Comparison of ENCODE assay signal across 8 cellular contexts in genomic region chr4:6855692-6856297, GRCh38. TPM values are rescaled to one million over a fixed set of nuclear protein-coding genes. Genes with fewer than 3 reads are reported as not detected.
DNase-seq lines count a peak whose midpoint lies in the region; ATAC-seq, FAIRE-seq and TF ChIP-seq lines count a peak whose summit lies in the region.

No MANE protein-coding gene starts in this region.

- H3K27ac ChIP-seq in foreskin keratinocyte, result no peak overlapping the region

- no peak for TF ChIP-seq CTCF in foreskin keratinocyte (conservative IDR thresholded peaks at IDR 0.05)

- H3K27me3 ChIP-seq in foreskin keratinocyte, result no peaks in the 10 kb centered on the region

- no peaks in the 10 kb centered on the region for H3K4me1 ChIP-seq in foreskin keratinocyte

- no peak for FAIRE-seq in frontal cortex (lab: Jason Lieb, UNC)

- peak; percentile 29 to 34 for DNase-seq in activated CD4-positive, alpha-beta T cell treated with anti-CD3 and anti-CD28 coated beads for 4 hours
- no peak for DNase-seq in activated CD4-positive, alpha-beta T cell treated with anti-CD3 and anti-CD28 coated beads for 1 hour
- DNase-seq in LHCN-M2 (ENCODE audit: low read depth) (peak; percentile 70), left lobe of liver (ENCODE audit: low spot score) (no peak), foreskin keratinocyte (no peak), frontal cortex (ENCODE audit: low spot score in 2 of 2) (no peak)
- peak; percentile 15 for DNase-seq in activated T-helper 9 cell treated with anti-CD3 and anti-CD28 coated beads, Interleukin-2, amount 50 U/mL, for 16 hours (ENCODE audit: low read depth)

- peak; percentile 92 for ATAC-seq in GM21825 (IDR thresholded peaks at IDR 0.05; ENCODE audit: unreplicated experiment)
- peak; percentile 53 for ATAC-seq in left lobe of liver
- no peak for ATAC-seq in foreskin keratinocyte

RNA-seq across cellular contexts. Expression of gene TBC1D14, which starts 53.8 kb away (rescaled TPM):
- total RNA-seq in LHCN-M2 (2014; rRNA removed) (46.1 and 51.9 TPM in 2 replicates), left lobe of liver (29.3 TPM), foreskin keratinocyte (53.6 and 62.2 TPM in 2 replicates), frontal cortex (207 TPM)
- 18.3 TPM for polyA plus RNA-seq in LHCN-M2 (2012)
- polyA plus RNA-seq in foreskin keratinocyte, result 23.7 and 23.9 TPM in 2 replicates

Comparison
In these comparisons a context has a peak if more than half of its experiments do, and no peak if none do; other contexts are left out.
1. DNase-seq: peak in activated CD4-positive, alpha-beta T cell treated with anti-CD3 and anti-CD28 coated beads for 4 hours (2 of 2), LHCN-M2 (single experiment) and activated T-helper 9 cell treated with anti-CD3 and anti-CD28 coated beads, Interleukin-2, amount 50 U/mL, for 16 hours (single experiment); none in activated CD4-positive, alpha-beta T cell treated with anti-CD3 and anti-CD28 coated beads for 1 hour (single experiment), left lobe of liver (single experiment), foreskin keratinocyte (0 of 2) and frontal cortex (0 of 2).